In the genomic region with DNA sequence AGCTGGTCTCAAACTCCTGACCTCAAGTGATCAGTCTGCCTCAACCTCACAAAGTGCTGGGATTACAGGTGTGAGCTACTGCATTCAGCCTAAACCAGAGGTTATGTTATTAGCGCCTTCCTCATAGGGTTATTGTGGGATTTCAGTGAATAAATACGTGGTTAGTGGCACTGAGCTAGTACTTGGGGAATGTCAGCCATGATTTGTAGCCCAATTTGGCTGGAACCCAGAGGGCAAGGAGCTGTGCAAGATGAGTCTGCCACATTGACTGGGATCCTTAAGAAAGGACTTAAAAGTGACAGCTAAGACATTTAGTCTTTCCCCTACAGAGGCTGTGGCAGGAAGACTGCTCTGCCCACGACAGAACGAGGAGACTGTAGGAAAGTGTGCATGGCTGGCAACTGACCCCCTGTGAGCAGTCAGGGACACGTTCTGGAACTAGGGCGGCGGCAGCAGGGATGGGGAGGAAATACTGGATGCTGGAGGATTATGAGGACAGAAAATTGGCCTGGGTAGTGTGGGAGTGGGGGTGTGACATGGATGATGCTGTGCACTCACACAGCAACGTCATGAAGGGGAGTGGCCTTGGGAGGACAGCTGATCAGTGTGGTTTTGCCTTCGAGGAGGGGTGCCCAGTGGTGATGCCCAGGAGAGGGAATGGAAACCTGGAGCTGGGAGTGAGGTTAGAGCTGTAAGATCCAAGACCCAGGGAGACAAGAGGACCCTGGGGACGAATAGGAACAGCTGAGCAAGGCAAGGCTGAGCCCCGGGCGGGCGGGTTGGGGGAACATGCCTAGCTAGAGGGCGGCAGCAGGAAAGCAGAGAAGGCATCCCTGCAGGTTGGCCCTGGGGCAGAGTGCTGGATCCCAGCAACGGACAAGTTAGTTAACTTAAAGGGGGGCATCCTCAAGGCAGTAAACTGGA, we compare ENCODE assay signal across 8 cellular contexts. TPM values are rescaled to one million over a fixed set of nuclear protein-coding genes. Genes with fewer than 3 reads are reported as not detected.
A peak's percentile ranks its signal among the peaks of the same experiment; 100 is the strongest.
DNase-seq lines count a peak whose midpoint lies in the region; ATAC-seq and TF ChIP-seq lines count a peak whose summit lies in the region.

No MANE protein-coding gene starts in this region.

- no peaks in the 10 kb centered on the region for H3K27me3 ChIP-seq in esophagus (ENCODE audit: control insufficient read depth in 1 of 2, insufficient read depth in 2 of 2, low read length in 2 of 2)
- H3K27me3 ChIP-seq in muscle layer of colon (ENCODE audit: control insufficient read depth in 1 of 2, insufficient read depth in 2 of 2, low read length in 2 of 2) = no peaks in the 10 kb centered on the region

- H3K36me3 Mint-ChIP-seq in HFFc6 (ENCODE audit: low read depth) = peaks cover 11% of the 10 kb centered on the region; the same call in 1 of the 2 replicates

- no peak overlapping the region for H3K9ac ChIP-seq in muscle layer of colon (ENCODE audit: low read length)

- peaks cover 11% of the 10 kb centered on the region; the same call in 1 of the 2 replicates for H3K9me3 Mint-ChIP-seq in HFFc6
- H3K9me3 Mint-ChIP-seq in stimulated activated naive CD8-positive, alpha-beta T cell treated with anti-CD3 and anti-CD28 coated beads, Interleukin-15, amount 100 ng/mL, for 72 hours = no peaks in the 10 kb centered on the region

- DNase-seq in AG10803 (ENCODE audit: low read depth) (peak; percentile 83), HFFc6 (peak; percentile 75), NCI-H82 treated with DMSO at 0.1 percent for 48 hours (lab: John Stamatoyannopoulos, UW; ENCODE audit: unreplicated experiment) (peak; percentile 91), activated T-cell treated with anti-CD3 and anti-CD28 coated beads for 48 hours (ENCODE audit: low read depth) (peak; percentile 52)
- peak; percentile 38 to 48 for DNase-seq in stimulated activated naive CD8-positive, alpha-beta T cell treated with anti-CD3 and anti-CD28 coated beads, Interleukin-15, amount 100 ng/mL, for 72 hours

- no peaks in the 10 kb centered on the region for H3K36me3 ChIP-seq in esophagus (ENCODE audit: control insufficient read depth in 2 of 2, insufficient read depth in 2 of 2, low read length in 1 of 2)
- no peaks in the 10 kb centered on the region for H3K36me3 ChIP-seq in muscle layer of colon (ENCODE audit: insufficient read depth, low read length)

- H3K27ac ChIP-seq in esophagus (ENCODE audit: low read depth in 2 of 2, low read length in 1 of 2) (peak overlapping the region; percentile 21 to 90), muscle layer of colon (ENCODE audit: low read depth, low read length) (peak overlapping the region; percentile 12)

- peak overlapping the region; percentile 94 for H3K27ac Mint-ChIP-seq in HFFc6
- H3K27ac Mint-ChIP-seq in stimulated activated naive CD8-positive, alpha-beta T cell treated with anti-CD3 and anti-CD28 coated beads, Interleukin-15, amount 100 ng/mL, for 72 hours = no peak overlapping the region

- H3K4me1 Mint-ChIP-seq in HFFc6 (ENCODE audit: low read depth) = peaks cover 46% of the 10 kb centered on the region
- peaks cover 51% of the 10 kb centered on the region for H3K4me1 Mint-ChIP-seq in stimulated activated naive CD8-positive, alpha-beta T cell treated with anti-CD3 and anti-CD28 coated beads, Interleukin-15, amount 100 ng/mL, for 72 hours

- H3K9me3 ChIP-seq in esophagus (ENCODE audit: control insufficient read depth in 2 of 2, insufficient read depth in 1 of 2, low read depth in 1 of 2, low read length in 1 of 2) (no peaks in the 10 kb centered on the region), muscle layer of colon (ENCODE audit: low read length) (no peaks in the 10 kb centered on the region)

- H3K4me1 ChIP-seq in esophagus (ENCODE audit: control insufficient read depth in 2 of 2, insufficient read depth in 2 of 2, low read length in 1 of 2) (peaks cover 0 to 10% of the 10 kb centered on the region in 2 donors), muscle layer of colon (ENCODE audit: insufficient read depth, low read length) (peaks cover 40% of the 10 kb centered on the region)

- 6 to 14% methylated on average over 15 of the region's 15 CpGs for WGBS in esophagus, 2 donors

- H3K4me3 ChIP-seq in AG10803 (ENCODE audit: low read length) (peak overlapping the region; percentile 94), esophagus (ENCODE audit: low read depth in 1 of 2, low read length in 2 of 2) (peak overlapping the region in 1 of 2 donors; percentile 7), muscle layer of colon (ENCODE audit: low read depth in 1 of 2, low read length in 2 of 2) (peak overlapping the region in 1 of 2 donors; percentile 87)

- peaks cover 14% of the 10 kb centered on the region for H3K27me3 Mint-ChIP-seq in HFFc6 (ENCODE audit: insufficient read depth)
- H3K27me3 Mint-ChIP-seq in stimulated activated naive CD8-positive, alpha-beta T cell treated with anti-CD3 and anti-CD28 coated beads, Interleukin-15, amount 100 ng/mL, for 72 hours = no peaks in the 10 kb centered on the region

- H3K4me3 Mint-ChIP-seq in HFFc6 = peak overlapping the region; percentile 99
- peak overlapping the region; percentile 96 for H3K4me3 Mint-ChIP-seq in stimulated activated naive CD8-positive, alpha-beta T cell treated with anti-CD3 and anti-CD28 coated beads, Interleukin-15, amount 100 ng/mL, for 72 hours

- TF ChIP-seq CTCF in AG10803 (conservative IDR thresholded peaks at IDR 0.05; ENCODE audit: low read length) (no peak), HFFc6 (IDR thresholded peaks at IDR 0.05) (no peak)

- peak; percentile 24 for ATAC-seq in stimulated activated naive CD8-positive, alpha-beta T cell treated with anti-CD3 and anti-CD28 coated beads, Interleukin-15, amount 100 ng/mL, for 72 hours
- no peak for ATAC-seq in GM21367 (IDR thresholded peaks at IDR 0.05; ENCODE audit: unreplicated experiment)

RNA-seq across cellular contexts. Expression of a gene that starts 14.5 kb away (rescaled TPM):
- 100 to 1,000 TPM; 362 to 410 (median 386) TPM for total RNA-seq in HFFc6 (2021; fragmentation: NEBNext Ultra II Directional; extraction: Animal tissue kit (Norgen Biotek cat#: 25700))
- polyA plus RNA-seq in esophagus = 100 to 1,000 TPM; 465 to 697 TPM

RNA-seq across cellular contexts. Expression of a gene that starts 14.8 kb away (rescaled TPM):
- 10 to 100 TPM; 20.3 to 24.0 (median 21.3) TPM for total RNA-seq in HFFc6 (2021; fragmentation: NEBNext Ultra II Directional; extraction: Animal tissue kit (Norgen Biotek cat#: 25700))
- 10 to 100 TPM in 1 of 2 donors, 1 to 10 TPM in 1; 10.0 to 11.5 TPM for polyA plus RNA-seq in esophagus

RNA-seq across cellular contexts. Expression of a gene that starts 19.8 kb away (rescaled TPM):
- total RNA-seq in HFFc6 (2021; fragmentation: NEBNext Ultra II Directional; extraction: Animal tissue kit (Norgen Biotek cat#: 25700)) = 10 to 100 TPM; 39.2 to 50.6 (median 47.8) TPM
- polyA plus RNA-seq in esophagus = 10 to 100 TPM; 31.8 to 42.4 TPM

RNA-seq across cellular contexts. Expression of a gene that starts 44.8 kb away (rescaled TPM):
- total RNA-seq in HFFc6 (2021; fragmentation: NEBNext Ultra II Directional; extraction: Animal tissue kit (Norgen Biotek cat#: 25700)) = 10 to 100 TPM; 27.5 to 35.8 (median 30.4) TPM
- 1 to 10 TPM; 3.6 to 4.3 TPM for polyA plus RNA-seq in esophagus

RNA-seq across cellular contexts. Expression of a gene that starts 55.5 kb away (rescaled TPM):
- total RNA-seq in HFFc6 (2021; fragmentation: NEBNext Ultra II Directional; extraction: Animal tissue kit (Norgen Biotek cat#: 25700)) = 10 to 100 TPM; 13.9 to 25.0 (median 21.1) TPM
- 1 to 10 TPM; 8.7 to 10.0 TPM for polyA plus RNA-seq in esophagus
